Comparison of ENCODE assay signal across 8 cellular contexts in genomic region chr10:3538850-3539531, GRCh38.
DNase-seq lines count a peak whose midpoint lies in the region; ATAC-seq and TF ChIP-seq lines count a peak whose summit lies in the region.

No MANE protein-coding gene starts in this region.

- WGBS in lower leg skin, 2 donors: 54 to 71% methylated on average over 20 to 22 of the region's 22 CpGs

- TF ChIP-seq POLR2A in HCT116 (IDR thresholded peaks at IDR 0.05; ENCODE audit: borderline replicate concordance, extremely low read depth, insufficient read depth, insufficient read length): no peak
- no peak for TF ChIP-seq POLR2A in lower leg skin (IDR thresholded peaks at IDR 0.05)
- TF ChIP-seq POLR2A in erythroblast (IDR thresholded peaks at IDR 0.05; ENCODE audit: low read length): no peak

- H3K4me3 ChIP-seq in HCT116 (replicated peaks in 1 of 2; ENCODE audit: low read depth in 1 of 2, low read length in 2 of 2) (no peak overlapping the region), lower leg skin (ENCODE audit: low read depth, poor library complexity, severe bottlenecking) (no peak overlapping the region)

- RAD21 ChIA-PET in HCT116 (lab: Charles Lee; ENCODE audit: low non-redundant PET in 1 of 2, low total read pairs in 2 of 2, uncharacterized antibody in 2 of 2, unreplicated experiment in 2 of 2): no interaction called here

- no peak overlapping the region for H3K4me2 ChIP-seq in HCT116 (ENCODE audit: low read length)

- ATAC-seq in HCT116: no peak
- no peak for ATAC-seq in GM21423 (IDR thresholded peaks at IDR 0.05; ENCODE audit: unreplicated experiment)

- no peaks in the 10 kb centered on the region for H3K9me3 ChIP-seq in HCT116 (ENCODE audit: control insufficient read depth in 1 of 2, insufficient read depth in 1 of 2, low read depth in 1 of 2, low read length in 2 of 2)

- H2AFZ ChIP-seq in HCT116 (ENCODE audit: low read depth, low read length, poor library complexity, severe bottlenecking): no peak overlapping the region

- CTCF ChIA-PET in HCT116 (lab: Charles Lee): no interaction called here

- no peaks in the 10 kb centered on the region for H3K27me3 ChIP-seq in HCT116 (ENCODE audit: insufficient read depth, low read length)

- H3K36me3 ChIP-seq in HCT116 (ENCODE audit: control insufficient read depth in 1 of 2, insufficient read depth in 2 of 2, low read length in 2 of 2): no peaks in the 10 kb centered on the region

- peak; percentile 95 for DNase-seq in A172 (ENCODE audit: low spot score)
- no peak for DNase-seq in HCT116 (ENCODE audit: low read depth, low spot score)
- DNase-seq in brain pericyte (ENCODE audit: low read depth, low spot score): peak; percentile 70
- peak; percentile 70 to 89 for DNase-seq in lower leg skin (ENCODE audit: low spot score in 2 of 2)
- no peak for DNase-seq in SIG-M5 (lab: John Stamatoyannopoulos, UW)
- no peak for DNase-seq in erythroblast (lab: John Stamatoyannopoulos, UW)
- no peak for DNase-seq in 8988T

- H3K9me2 ChIP-seq in HCT116 (ENCODE audit: insufficient read depth): no peaks in the 10 kb centered on the region

- BruUV-seq in HCT116 (replicated peaks; lab: Mats Ljungman, UMichigan): no TSS peak

- H3K4me1 ChIP-seq in HCT116 (ENCODE audit: control insufficient read depth in 1 of 2, insufficient read depth in 2 of 2, low read length in 2 of 2): peaks cover 0 to 8% of the 10 kb centered on the region in 2 experiments; a peak in 3 of 4 replicates

- TF ChIP-seq RAD21 in HCT116 (IDR thresholded peaks at IDR 0.05; ENCODE audit: low read depth): no peak

- no peak overlapping the region for H3K9ac ChIP-seq in HCT116 (ENCODE audit: low read length)

- H3K79me2 ChIP-seq in HCT116 (ENCODE audit: insufficient read depth, low read length): no peaks in the 10 kb centered on the region

- no peaks in the 10 kb centered on the region for H4K20me1 ChIP-seq in HCT116 (ENCODE audit: insufficient read depth)

- POLR2A ChIA-PET in HCT116 (lab: Charles Lee): no interaction called here

- H3K27ac ChIP-seq in HCT116 (ENCODE audit: low read depth, low read length): no peak overlapping the region

- no peak for TF ChIP-seq CTCF in HCT116 (IDR thresholded peaks at IDR 0.05 in 2 of 3, conservative IDR thresholded peaks at IDR 0.05 in 1 of 3; ENCODE audit: borderline replicate concordance in 1 of 3, insufficient read depth in 1 of 3, low read depth in 2 of 3, low read length in 2 of 3)
- TF ChIP-seq CTCF in lower leg skin (IDR thresholded peaks at IDR 0.05): no peak

- intact Hi-C loops in HCT116 (cut with micrococcal nuclease) (no loop called here), lower leg skin (cut with DNase I; ENCODE audit: low total_unique reads) (no loop called here)

TF ChIP-seq in HCT116, 20 proteins besides CTCF, POLR2A, EP300 and RAD21:
- TF ChIP-seq FOSL1 (IDR thresholded peaks at IDR 0.05; ENCODE audit: low read depth): peak; percentile 28; the same call in 1 of the 2 replicates
- TF ChIP-seq SRF (IDR thresholded peaks at IDR 0.05; ENCODE audit: low read depth): no peak
- peak; percentile 39; the same call in 1 of the 2 replicates for TF ChIP-seq MAX (IDR thresholded peaks at IDR 0.05)
- TF ChIP-seq EZH2 (IDR thresholded peaks at IDR 0.05): no peak
- TF ChIP-seq ZBTB33 (IDR thresholded peaks at IDR 0.05; ENCODE audit: extremely low read depth, insufficient replicate concordance, low read length): no peak

Comparison
In these comparisons a context has a peak if more than half of its experiments do, and no peak if none do; other contexts are left out.
1. DNase-seq: peak in A172 (single experiment), brain pericyte (single experiment) and lower leg skin (2 of 2); none in HCT116 (single experiment), SIG-M5 (single experiment), erythroblast (0 of 2) and 8988T (single experiment).